15 cellular contexts compared by ENCODE assay signal in the genomic region with DNA sequence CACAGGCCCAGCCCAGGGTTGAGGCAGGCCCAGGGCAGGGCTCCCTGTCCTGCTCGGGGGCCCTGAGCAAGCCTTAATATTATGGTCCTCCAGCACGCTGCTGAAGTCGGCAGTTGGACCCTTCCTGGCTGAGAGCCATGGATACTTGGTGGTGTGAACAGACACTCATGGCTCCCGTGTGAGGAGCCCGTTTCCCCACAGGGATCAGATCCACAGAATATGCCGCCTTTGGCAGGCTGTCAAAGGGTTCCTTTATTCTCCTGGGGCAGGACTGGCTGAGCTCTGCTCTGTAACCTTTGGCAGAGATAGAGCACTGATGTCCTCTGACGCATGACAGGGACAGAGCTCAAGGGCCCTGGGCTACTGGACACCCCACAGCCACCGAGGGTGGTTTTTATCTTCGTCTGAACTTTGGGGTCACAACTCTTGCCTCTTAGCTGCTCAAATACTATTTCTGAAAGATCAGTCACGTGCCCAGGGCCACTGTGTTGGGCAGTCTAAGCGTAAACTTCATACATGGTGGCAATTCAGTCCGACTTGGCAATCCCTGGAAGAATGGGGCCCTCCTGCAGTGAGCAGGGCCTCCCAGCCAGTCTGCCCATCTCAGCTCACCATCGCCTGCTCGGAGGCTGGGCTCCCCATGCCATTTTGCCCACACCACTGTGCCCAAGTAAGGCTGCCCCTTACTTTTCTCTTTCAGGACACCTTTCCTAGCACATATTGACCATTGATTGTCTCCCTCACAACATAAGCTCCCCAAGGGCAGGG. TPM values are rescaled to one million over a fixed set of nuclear protein-coding genes. Genes with fewer than 3 reads are reported as not detected.
DNase-seq lines count a peak whose midpoint lies in the region; TF ChIP-seq lines count a peak whose summit lies in the region.
"Had no signal": no experiment of that assay in that cellular context is flagged by ENCODE, and none has a peak within 500 bp of the region (broad histone marks: within the 10 kb centered on the region; RNA-seq: fewer than 3 reads in every experiment).

No MANE protein-coding gene starts in this region.

- no peak overlapping the region for H3K23ac ChIP-seq in neuronal stem cell (ENCODE audit: low read depth, low read length, poor library complexity)

- H3K4me3 ChIP-seq in dorsolateral prefrontal cortex (no peak overlapping the region), neuronal stem cell (ENCODE audit: low read length in 2 of 2) (no peak overlapping the region)
- H3K4me3 ChIP-seq: ascending aorta, esophagus muscularis mucosa, left lung had no signal

- H3K4me2 ChIP-seq in neuronal stem cell (ENCODE audit: insufficient read depth, low read length, poor library complexity, severe bottlenecking) = no peak overlapping the region

- H3K4me1 Mint-ChIP-seq in activated naive CD4-positive, alpha-beta T cell treated with anti-CD3 and anti-CD28 coated beads for 36 hours (ENCODE audit: low read depth) = no peaks in the 10 kb centered on the region
- H3K4me1 Mint-ChIP-seq: stimulated activated memory B cell treated with anti-CD40 and anti-IgM and Interleukin-4, amounts not matched to agents 10 μg/mL and 1 μg/mL and 100 μg/mL, for 72 hours had no signal

- H3K9me3 Mint-ChIP-seq in activated naive CD4-positive, alpha-beta T cell treated with anti-CD3 and anti-CD28 coated beads for 36 hours = no peaks in the 10 kb centered on the region
- H3K9me3 Mint-ChIP-seq: natural killer cell; stimulated activated memory B cell treated with anti-CD40 and anti-IgM and Interleukin-4, amounts not matched to agents 10 μg/mL and 1 μg/mL and 100 μg/mL, for 72 hours had no signal

- H3K27me3 ChIP-seq in dorsolateral prefrontal cortex = no peaks in the 10 kb centered on the region
- no peaks in the 10 kb centered on the region for H3K27me3 ChIP-seq in neuronal stem cell (ENCODE audit: control insufficient read depth in 3 of 3, insufficient read depth in 3 of 3, low read depth in 1 of 3, low read length in 3 of 3)
- H3K27me3 ChIP-seq: ascending aorta, esophagus muscularis mucosa, left lung had no signal

- H2AK5ac ChIP-seq in neuronal stem cell (ENCODE audit: low read depth, low read length) = no peak overlapping the region

- peaks cover 46% of the 10 kb centered on the region for H3K36me3 Mint-ChIP-seq in activated naive CD4-positive, alpha-beta T cell treated with anti-CD3 and anti-CD28 coated beads for 36 hours (ENCODE audit: low read depth)

- DNase-seq in Ammon's horn (ENCODE audit: low spot score) (peak; percentile 54), NCI-H1092 treated with DMSO at 0.1 percent for 48 hours (lab: John Stamatoyannopoulos, UW) (peak; percentile 94), dorsolateral prefrontal cortex (peak in 2 of 10 donors; percentile 64 to 66), medulla oblongata (ENCODE audit: extremely low spot score) (peak; percentile 74), GM10266 (ENCODE audit: extremely low spot score) (no peak), neuronal stem cell (ENCODE audit: low spot score) (no peak)
- DNase-seq in stimulated activated CD4-positive, alpha-beta T cell treated with anti-CD3 and anti-CD28 coated beads, Interleukin-1b, Interleukin-23, amount 100 ng/mL, for 48 hours = no peak
- DNase-seq in activated naive CD4-positive, alpha-beta T cell treated with anti-CD3 and anti-CD28 coated beads for 36 hours = no peak
- DNase-seq: activated CD8-positive, alpha-beta T cell treated with anti-CD3 and anti-CD28 coated beads, Interleukin-2, amount 10 ng/mL, durations not matched to agents 7 days and 5 days; activated effector memory CD4-positive, alpha-beta T cell treated with Interleukin-2 at 50 U/mL for 16 hours; left lung; natural killer cell had no signal

- TF ChIP-seq CTCF in dorsolateral prefrontal cortex (IDR thresholded peaks at IDR 0.05 in 54 of 56, conservative IDR thresholded peaks at IDR 0.05 in 2 of 56; ENCODE audit: low read depth in 1 of 56, partially characterized antibody in 56 of 56) = peak in 1 of 56 donors; percentile 10
- TF ChIP-seq CTCF in GM10266 (IDR thresholded peaks at IDR 0.05; ENCODE audit: control insufficient read depth, insufficient read depth, low read depth, missing control alignments) = no peak

- peaks cover 9 to 75% of the 10 kb centered on the region in 2 donors for H3K36me3 ChIP-seq in neuronal stem cell (replicated peaks in 1 of 2; ENCODE audit: control insufficient read depth in 2 of 2, insufficient read depth in 2 of 2, low read length in 2 of 2)

- no peaks in the 10 kb centered on the region for H3K9me3 ChIP-seq in neuronal stem cell (replicated peaks in 1 of 2; ENCODE audit: control insufficient read depth in 2 of 2, insufficient read depth in 1 of 2, low read depth in 1 of 2, low read length in 2 of 2)
- H3K9me3 ChIP-seq: ascending aorta, esophagus muscularis mucosa, left lung had no signal

- no peak overlapping the region for H3K9ac ChIP-seq in neuronal stem cell (ENCODE audit: low read depth, low read length, poor library complexity)

- H3K27ac Mint-ChIP-seq in activated naive CD4-positive, alpha-beta T cell treated with anti-CD3 and anti-CD28 coated beads for 36 hours = no peak overlapping the region
- H3K27ac Mint-ChIP-seq: activated CD8-positive, alpha-beta T cell treated with anti-CD3 and anti-CD28 coated beads, Interleukin-2, amount 10 ng/mL, durations not matched to agents 7 days and 5 days; stimulated activated memory B cell treated with anti-CD40 and anti-IgM and Interleukin-4, amounts not matched to agents 10 μg/mL and 1 μg/mL and 100 μg/mL, for 72 hours had no signal

- H3K27ac ChIP-seq in dorsolateral prefrontal cortex (peak overlapping the region in 39 of 59 donors; percentile 8 to 90 (median 47)), neuronal stem cell (replicated peaks; ENCODE audit: low read length) (no peak overlapping the region)
- H3K27ac ChIP-seq: left lung had no signal

- H3K14ac ChIP-seq in neuronal stem cell (ENCODE audit: low read length) = no peak overlapping the region

- CTCF ChIA-PET in activated naive CD4-positive, alpha-beta T cell treated with anti-CD3 and anti-CD28 coated beads for 36 hours (lab: Charles Lee) = interaction anchor here (1.5 kb wide), 1 partner anchor 9 kb away, joined by 4 read pairs; no protein-coding TSS in a partner anchor

- no peak overlapping the region for H4K8ac ChIP-seq in neuronal stem cell (ENCODE audit: low read depth, low read length)

- H3K4ac ChIP-seq in neuronal stem cell (ENCODE audit: low read length) = no peak overlapping the region

- H2BK120ac ChIP-seq in neuronal stem cell (ENCODE audit: low read depth, low read length) = no peak overlapping the region

- WGBS in neuronal stem cell (ENCODE audit: extremely low coverage in 2 of 2, insufficient read length in 2 of 2, insufficient replicate concordance in 1 of 2), 2 donors = no CpG with 5 or more reads among the region's 14 CpGs

- no peak overlapping the region for H2BK5ac ChIP-seq in neuronal stem cell (ENCODE audit: low read length)

- H3K4me3 Mint-ChIP-seq in activated naive CD4-positive, alpha-beta T cell treated with anti-CD3 and anti-CD28 coated beads for 36 hours = no peak overlapping the region
- H3K4me3 Mint-ChIP-seq: activated CD8-positive, alpha-beta T cell treated with anti-CD3 and anti-CD28 coated beads, Interleukin-2, amount 10 ng/mL, durations not matched to agents 7 days and 5 days; natural killer cell; stimulated activated memory B cell treated with anti-CD40 and anti-IgM and Interleukin-4, amounts not matched to agents 10 μg/mL and 1 μg/mL and 100 μg/mL, for 72 hours had no signal

- H2BK15ac ChIP-seq in neuronal stem cell (ENCODE audit: low read length) = no peak overlapping the region

- no peak overlapping the region for H2BK12ac ChIP-seq in neuronal stem cell (ENCODE audit: low read length)

- H3K4me1 ChIP-seq in neuronal stem cell (ENCODE audit: control insufficient read depth in 2 of 2, insufficient read depth in 1 of 2, low read depth in 1 of 2, low read length in 2 of 2) = peaks cover 9 to 12% of the 10 kb centered on the region in 2 donors

- H3K18ac ChIP-seq in neuronal stem cell (ENCODE audit: low read length) = no peak overlapping the region

- no peaks in the 10 kb centered on the region for H3K27me3 Mint-ChIP-seq in activated naive CD4-positive, alpha-beta T cell treated with anti-CD3 and anti-CD28 coated beads for 36 hours (ENCODE audit: low read depth)
- H3K27me3 Mint-ChIP-seq: stimulated activated memory B cell treated with anti-CD40 and anti-IgM and Interleukin-4, amounts not matched to agents 10 μg/mL and 1 μg/mL and 100 μg/mL, for 72 hours had no signal

- no peak overlapping the region for H2AFZ ChIP-seq in neuronal stem cell (ENCODE audit: low read length)

- intact Hi-C loops in dorsolateral prefrontal cortex (cut with DNase I) = loop anchor here in 1 of 2 donors (10.0 kb wide), 1 partner anchor 229 kb away; no protein-coding TSS in a partner anchor
- intact Hi-C loops in activated naive CD4-positive, alpha-beta T cell treated with anti-CD3 and anti-CD28 coated beads for 36 hours (cut with micrococcal nuclease) = no loop called here

- H3K79me1 ChIP-seq in neuronal stem cell (ENCODE audit: low read depth, low read length) = no peaks in the 10 kb centered on the region

- no peak overlapping the region for H4K91ac ChIP-seq in neuronal stem cell (ENCODE audit: low read depth, low read length, poor library complexity)

RNA-seq across cellular contexts. Expression of a gene that starts 49.1 kb away (rescaled TPM):
- total RNA-seq in dorsolateral prefrontal cortex = 10 to 100 TPM; 17.1 to 36.0 (median 23.2) TPM
- total RNA-seq in activated naive CD4-positive, alpha-beta T cell treated with anti-CD3 and anti-CD28 coated beads for 36 hours = 10 to 100 TPM; 32.8 to 36.2 TPM
- polyA plus RNA-seq in neuronal stem cell (2013, experiment 1 of 2) = 24.0 TPM
- polyA plus RNA-seq in neuronal stem cell (2013, experiment 2 of 2) = 24.4 TPM

RNA-seq across cellular contexts. Expression of a gene that starts 49.3 kb away (rescaled TPM):
- total RNA-seq in dorsolateral prefrontal cortex = 10 to 100 TPM; 25.4 to 59.2 (median 41.5) TPM
- total RNA-seq in activated naive CD4-positive, alpha-beta T cell treated with anti-CD3 and anti-CD28 coated beads for 36 hours = 10 to 100 TPM; 31.6 to 32.7 TPM
- 28.1 TPM for polyA plus RNA-seq in neuronal stem cell (2013, experiment 1 of 2)
- 31.6 TPM for polyA plus RNA-seq in neuronal stem cell (2013, experiment 2 of 2)

Comparison
In these comparisons a context has a peak if more than half of its experiments do, and no peak if none do; other contexts are left out.
1. DNase-seq: peak in Ammon's horn (single experiment), NCI-H1092 treated with DMSO at 0.1 percent for 48 hours (single experiment) and medulla oblongata (single experiment); none in GM10266 (single experiment), stimulated activated CD4-positive, alpha-beta T cell treated with anti-CD3 and anti-CD28 coated beads, Interleukin-1b, Interleukin-23, amount 100 ng/mL, for 48 hours (single experiment), activated naive CD4-positive, alpha-beta T cell treated with anti-CD3 and anti-CD28 coated beads for 36 hours (single experiment) and neuronal stem cell (single experiment).